13 cellular contexts compared by ENCODE assay signal in genomic region chr10:78516741-78517140, GRCh38.
"Had no signal": no experiment of that assay in that cellular context is flagged by ENCODE, and none has a peak within 500 bp of the region (broad histone marks: within the 10 kb centered on the region; RNA-seq: fewer than 3 reads in every experiment).

No MANE protein-coding gene starts in this region.

- H3K4me3 ChIP-seq: ascending aorta, heart left ventricle, smooth muscle cell, upper lobe of left lung had no signal

- H3K36me3 ChIP-seq: ascending aorta, heart left ventricle, upper lobe of left lung had no signal

- DNase-seq: activated CD4-positive, alpha-beta T cell treated with anti-CD3 and anti-CD28 coated beads for 1 hour; activated CD8-positive, alpha-beta T cell treated with anti-CD3 and anti-CD28 coated beads for 36 hours; activated naive CD4-positive, alpha-beta T cell treated with Interleukin-2 at 50 U/mL for 16 hours; activated naive CD8-positive, alpha-beta T cell treated with anti-CD3 and anti-CD28 coated beads, Interleukin-2, amount 50 U/mL, for 24 hours; foreskin melanocyte; left ventricle myocardium superior; right cardiac atrium; SW 1271 had no signal

- ATAC-seq: activated CD8-positive, alpha-beta T cell treated with anti-CD3 and anti-CD28 coated beads for 36 hours; activated naive CD8-positive, alpha-beta T cell treated with anti-CD3 and anti-CD28 coated beads, Interleukin-2, amount 50 U/mL, for 24 hours; heart left ventricle; left ventricle myocardium superior; right cardiac atrium; stimulated activated memory B cell treated with anti-CD40 and anti-IgM and Interleukin-4, amounts not matched to agents 10 μg/mL and 1 μg/mL and 100 μg/mL, for 72 hours had no signal

- H3K4me1 Mint-ChIP-seq: stimulated activated memory B cell treated with anti-CD40 and anti-IgM and Interleukin-4, amounts not matched to agents 10 μg/mL and 1 μg/mL and 100 μg/mL, for 72 hours had no signal

- H3K27me3 ChIP-seq: ascending aorta, heart left ventricle, upper lobe of left lung had no signal

- H3K4me3 Mint-ChIP-seq: activated CD8-positive, alpha-beta T cell treated with anti-CD3 and anti-CD28 coated beads for 36 hours; activated naive CD8-positive, alpha-beta T cell treated with anti-CD3 and anti-CD28 coated beads, Interleukin-2, amount 50 U/mL, for 24 hours; stimulated activated memory B cell treated with anti-CD40 and anti-IgM and Interleukin-4, amounts not matched to agents 10 μg/mL and 1 μg/mL and 100 μg/mL, for 72 hours had no signal

- H3K36me3 Mint-ChIP-seq: stimulated activated memory B cell treated with anti-CD40 and anti-IgM and Interleukin-4, amounts not matched to agents 10 μg/mL and 1 μg/mL and 100 μg/mL, for 72 hours had no signal

- H3K27me3 Mint-ChIP-seq: activated CD8-positive, alpha-beta T cell treated with anti-CD3 and anti-CD28 coated beads for 36 hours; activated naive CD8-positive, alpha-beta T cell treated with anti-CD3 and anti-CD28 coated beads, Interleukin-2, amount 50 U/mL, for 24 hours had no signal

- H3K4me2 ChIP-seq: smooth muscle cell had no signal

- H3K27ac ChIP-seq: ascending aorta, upper lobe of left lung had no signal

- H3K27ac Mint-ChIP-seq: activated CD8-positive, alpha-beta T cell treated with anti-CD3 and anti-CD28 coated beads for 36 hours; activated naive CD8-positive, alpha-beta T cell treated with anti-CD3 and anti-CD28 coated beads, Interleukin-2, amount 50 U/mL, for 24 hours; stimulated activated memory B cell treated with anti-CD40 and anti-IgM and Interleukin-4, amounts not matched to agents 10 μg/mL and 1 μg/mL and 100 μg/mL, for 72 hours had no signal

- H3K9me3 ChIP-seq: ascending aorta, heart left ventricle, upper lobe of left lung had no signal

- H3K9me3 Mint-ChIP-seq: activated CD8-positive, alpha-beta T cell treated with anti-CD3 and anti-CD28 coated beads for 36 hours; activated naive CD8-positive, alpha-beta T cell treated with anti-CD3 and anti-CD28 coated beads, Interleukin-2, amount 50 U/mL, for 24 hours; stimulated activated memory B cell treated with anti-CD40 and anti-IgM and Interleukin-4, amounts not matched to agents 10 μg/mL and 1 μg/mL and 100 μg/mL, for 72 hours had no signal
